ENCODE assay signal across 15 cellular contexts in the genomic region with DNA sequence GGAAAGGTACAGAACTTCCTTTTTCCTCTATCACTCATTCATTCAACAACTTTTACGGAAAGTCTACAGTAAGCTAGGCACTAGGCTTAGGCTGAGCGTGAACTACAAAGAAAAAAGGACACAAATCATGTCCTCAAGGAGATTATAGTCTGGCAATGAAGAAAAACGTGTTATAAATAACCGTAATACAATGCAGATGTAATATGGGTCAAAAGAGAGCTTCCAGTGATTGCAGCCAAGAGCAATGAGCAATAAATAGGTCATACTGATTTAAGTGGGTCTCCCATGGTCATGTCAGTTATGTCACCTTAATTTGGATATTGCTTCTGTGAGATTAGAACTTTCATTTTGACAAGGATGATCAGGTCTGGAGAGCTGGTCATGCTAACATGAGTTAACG.
"Had no signal": no experiment of that assay in that cellular context is flagged by ENCODE, and none has a peak within 500 bp of the region (broad histone marks: within the 10 kb centered on the region; RNA-seq: fewer than 3 reads in every experiment).

No MANE protein-coding gene starts in this region.

- H3K4me1 ChIP-seq: prostate gland had no signal

- H3K4me1 Mint-ChIP-seq: nephron had no signal

- H3K27ac ChIP-seq: prostate gland had no signal

- H3K27ac Mint-ChIP-seq: effector memory CD8-positive, alpha-beta T cell; nephron; T-cell had no signal

- H3K27me3 Mint-ChIP-seq: effector memory CD8-positive, alpha-beta T cell; T-cell had no signal

- H3K9me3 ChIP-seq: prostate gland, transverse colon, vagina had no signal

- H3K4me3 Mint-ChIP-seq: effector memory CD8-positive, alpha-beta T cell; immature natural killer cell; nephron; T-cell had no signal

- DNase-seq: activated CD4-positive, CD25-positive, alpha-beta regulatory T cell treated with anti-CD3 and anti-CD28 coated beads, Interleukin-2, amount 50 U/mL, for 72 hours; activated naive CD4-positive, alpha-beta T cell; aorta; effector memory CD8-positive, alpha-beta T cell; immature natural killer cell; occipital lobe; stimulated activated CD4-positive, alpha-beta T cell treated with anti-CD3 and anti-CD28 coated beads, Interleukin-12 subunit alpha, Interleukin-12 subunit beta, amount 100 ng/mL, for 4 hours; stimulated activated CD4-positive, alpha-beta T cell treated with anti-CD3 and anti-CD28 coated beads, Interleukin-2, amount 100 ng/mL, for 24 hours; stimulated activated naive CD4-positive, alpha-beta T cell; substantia nigra; T-cell; transverse colon had no signal

- H3K36me3 ChIP-seq: prostate gland, transverse colon, vagina had no signal

- H3K9me3 Mint-ChIP-seq: effector memory CD8-positive, alpha-beta T cell; immature natural killer cell; nephron; T-cell had no signal

- H3K4me3 ChIP-seq: prostate gland, transverse colon, vagina had no signal

- ATAC-seq: effector memory CD8-positive, alpha-beta T cell had no signal

- H3K27me3 ChIP-seq: transverse colon, vagina had no signal
